Comparison of ENCODE assay signal across 32 cellular contexts in the genomic region with DNA sequence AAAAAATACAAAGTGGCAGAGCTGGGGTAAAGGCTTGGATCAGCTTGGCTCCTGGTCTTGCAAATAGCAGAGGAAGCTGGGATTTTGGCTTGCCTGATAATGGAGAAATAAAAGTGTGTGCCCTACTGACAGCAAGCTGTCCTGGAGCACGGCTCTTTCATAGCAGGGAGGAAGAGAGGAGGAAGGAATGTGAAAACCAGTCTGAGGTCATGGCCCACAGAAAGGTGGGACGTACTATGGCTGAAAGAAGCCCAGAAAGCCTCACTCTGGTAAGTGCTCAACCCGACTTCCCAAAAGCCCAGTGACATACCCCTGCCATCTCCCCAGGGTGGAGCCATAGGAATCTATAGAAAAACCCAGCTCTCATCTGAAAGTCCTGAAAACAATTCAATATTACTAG.
A peak's percentile ranks its signal among the peaks of the same experiment; 100 is the strongest.
DNase-seq lines count a peak whose midpoint lies in the region; ATAC-seq, FAIRE-seq and TF ChIP-seq lines count a peak whose summit lies in the region.
"Had no signal": no experiment of that assay in that cellular context is flagged by ENCODE, and none has a peak within 500 bp of the region (broad histone marks: within the 10 kb centered on the region; RNA-seq: fewer than 3 reads in every experiment).

No MANE protein-coding gene starts in this region.

- no peak for TF ChIP-seq RAD21 in H1 (IDR thresholded peaks at IDR 0.05 in 1 of 2, conservative IDR thresholded peaks at IDR 0.05 in 1 of 2; ENCODE audit: low read depth in 2 of 2, low read length in 2 of 2)

- TF ChIP-seq POLR2A in H1 (IDR thresholded peaks at IDR 0.05; ENCODE audit: control extremely low read depth in 1 of 2, low read depth in 2 of 2, low read length in 2 of 2) (no peak), thyroid gland (IDR thresholded peaks at IDR 0.05) (no peak)

- H3K79me2 ChIP-seq in H1 (ENCODE audit: control insufficient read depth in 1 of 2, insufficient read depth in 2 of 2, low read length in 2 of 2): no peaks in the 10 kb centered on the region
- H3K79me2 ChIP-seq: parathyroid adenoma had no signal

- H2AK5ac ChIP-seq in H1 (ENCODE audit: low read depth, low read length): no peak overlapping the region

- FAIRE-seq in H1 (lab: Jason Lieb, UNC): no peak
- FAIRE-seq: kidney had no signal

- no peak overlapping the region for H2BK20ac ChIP-seq in H1 (ENCODE audit: low read length)

- no peak overlapping the region for H2BK120ac ChIP-seq in H1 (replicated peaks; ENCODE audit: low read depth, low read length)

- ATAC-seq in T-helper 17 cell (no peak), HG03159 (IDR thresholded peaks at IDR 0.05; ENCODE audit: unreplicated experiment) (no peak)
- ATAC-seq: effector memory CD8-positive, alpha-beta T cell; HCT116; natural killer cell; stimulated activated naive CD8-positive, alpha-beta T cell treated with anti-CD3 and anti-CD28 coated beads, Interleukin-15, amount 100 ng/mL, for 72 hours; T-cell had no signal

- no peak overlapping the region for H2BK12ac ChIP-seq in H1 (ENCODE audit: low read depth, low read length)

- H3K79me1 ChIP-seq in H1 (ENCODE audit: low read depth, low read length): no peaks in the 10 kb centered on the region

- H3K23me2 ChIP-seq in H1 (ENCODE audit: low read depth, low read length): no peaks in the 10 kb centered on the region

- TF ChIP-seq EP300 in H1 (IDR thresholded peaks at IDR 0.05; ENCODE audit: borderline replicate concordance in 1 of 2, low read depth in 2 of 2, low read length in 2 of 2): no peak

- H3K36me3 Mint-ChIP-seq in T-helper 17 cell (ENCODE audit: low read depth): no peaks in the 10 kb centered on the region
- H3K36me3 Mint-ChIP-seq: activated naive CD8-positive, alpha-beta T cell treated with anti-CD3 and anti-CD28 coated beads, Interleukin-2, amount 10 ng/mL, durations not matched to agents 7 days and 5 days; natural killer cell; T-cell had no signal

- no peak overlapping the region for H2BK5ac ChIP-seq in H1 (ENCODE audit: low read depth, low read length)

- H3K4me3 ChIP-seq in H1 (ENCODE audit: extremely low read depth in 1 of 4, insufficient read depth in 2 of 4, low read depth in 3 of 4, low read length in 4 of 4): no peak overlapping the region
- H3K4me3 ChIP-seq in muscle layer of colon (ENCODE audit: low read depth in 1 of 2, low read length in 2 of 2): no peak overlapping the region
- H3K4me3 ChIP-seq in thyroid gland (replicated peaks in 1 of 3): no peak overlapping the region
- H3K4me3 ChIP-seq: right atrium auricular region, SJSA1, thoracic aorta, uterus had no signal

- no peaks in the 10 kb centered on the region for H3K27me3 ChIP-seq in H1 (replicated peaks in 1 of 4; ENCODE audit: control insufficient read depth in 3 of 4, extremely low read depth in 1 of 4, insufficient read depth in 3 of 4, low read length in 3 of 4)
- H3K27me3 ChIP-seq in muscle layer of colon (ENCODE audit: control insufficient read depth in 1 of 2, insufficient read depth in 2 of 2, low read length in 2 of 2): no peaks in the 10 kb centered on the region
- H3K27me3 ChIP-seq in thyroid gland: no peaks in the 10 kb centered on the region
- H3K27me3 ChIP-seq: right atrium auricular region, SJSA1, uterus had no signal

- H3K9ac ChIP-seq in H1 (replicated peaks in 1 of 4; ENCODE audit: extremely low read depth in 1 of 4, low read depth in 3 of 4, low read length in 3 of 4): no peak overlapping the region
- no peak overlapping the region for H3K9ac ChIP-seq in muscle layer of colon (ENCODE audit: low read length)
- H3K9ac ChIP-seq: parathyroid adenoma had no signal

- H3K9me3 ChIP-seq in H1 (ENCODE audit: insufficient read depth in 2 of 2, low read depth in 1 of 2, low read length in 1 of 2) (no peaks in the 10 kb centered on the region), muscle layer of colon (ENCODE audit: low read length) (no peaks in the 10 kb centered on the region), thyroid gland (no peaks in the 10 kb centered on the region), T-helper 17 cell (ENCODE audit: control insufficient read depth, low read length, poor library complexity, severe bottlenecking) (no peaks in the 10 kb centered on the region)
- H3K9me3 ChIP-seq: right atrium auricular region, SJSA1, thoracic aorta, uterus had no signal

- POLR2A ChIA-PET in H1 (lab: Charles Lee; ENCODE audit: partially characterized antibody): no interaction called here

- CTCF ChIA-PET in H1 (lab: Charles Lee; ENCODE audit: partially characterized antibody): interaction anchor here (0.8 to 5.3 kb wide), 9 partner anchors 10 to 1020 kb away, joined by 3 to 34 read pairs (median 11); no protein-coding TSS in a partner anchor

- 77% methylated on average over 3 of the region's 3 CpGs; no CpG with 5 or more reads in 1 of the 2 experiments for WGBS in H1 (ENCODE audit: extremely low coverage in 1 of 2, insufficient coverage in 1 of 2, insufficient read length in 1 of 2, insufficient replicate concordance in 2 of 2, low coverage in 1 of 2, low lambda C conversion rate in 2 of 2, missing lambda C conversion rate in 1 of 2), 2 experiments
- 80 to 89% methylated on average over 3 of the region's 3 CpGs for WGBS in thyroid gland, 2 donors

- H3K14ac ChIP-seq in H1 (ENCODE audit: insufficient read length): no peak overlapping the region

- TF ChIP-seq CTCF in H1 (IDR thresholded peaks at IDR 0.05; ENCODE audit: control extremely low read depth in 1 of 3, insufficient read depth in 1 of 3, low read depth in 1 of 3, low read length in 3 of 3) (no peak), thyroid gland (IDR thresholded peaks at IDR 0.05) (no peak)

- peaks cover 21% of the 10 kb centered on the region for H3K27me3 Mint-ChIP-seq in T-helper 17 cell
- H3K27me3 Mint-ChIP-seq: activated B cell treated with CpG ODN at 0.5 μM for 24 hours; activated CD4-positive, alpha-beta T cell treated with anti-CD3 and anti-CD28 coated beads, Interleukin-2, amount 10 ng/mL, durations not matched to agents 7 days and 5 days; activated naive CD8-positive, alpha-beta T cell treated with anti-CD3 and anti-CD28 coated beads, Interleukin-2, amount 10 ng/mL, durations not matched to agents 7 days and 5 days had no signal

- no peak overlapping the region for H4K8ac ChIP-seq in H1 (ENCODE audit: extremely low read depth, insufficient read depth, low read length)

- H3K4me1 ChIP-seq in H1 (replicated peaks in 1 of 4; ENCODE audit: control insufficient read depth in 3 of 4, insufficient read depth in 4 of 4, low read length in 3 of 4): peaks cover 0 to 6% (median 1%) of the 10 kb centered on the region in 4 experiments; a peak in 4 of 7 replicates
- peaks cover 26% of the 10 kb centered on the region for H3K4me1 ChIP-seq in muscle layer of colon (ENCODE audit: insufficient read depth, low read length)
- H3K4me1 ChIP-seq in thyroid gland: peaks cover 38 to 46% of the 10 kb centered on the region in 2 donors
- H3K4me1 ChIP-seq: parathyroid adenoma, right atrium auricular region, uterus had no signal

- H3K27ac Mint-ChIP-seq in T-helper 17 cell: no peak overlapping the region
- H3K27ac Mint-ChIP-seq: activated B cell treated with CpG ODN at 0.5 μM for 24 hours; activated CD4-positive, alpha-beta T cell treated with anti-CD3 and anti-CD28 coated beads, Interleukin-2, amount 10 ng/mL, durations not matched to agents 7 days and 5 days; activated naive CD8-positive, alpha-beta T cell treated with anti-CD3 and anti-CD28 coated beads, Interleukin-2, amount 10 ng/mL, durations not matched to agents 7 days and 5 days; effector memory CD8-positive, alpha-beta T cell; natural killer cell; stimulated activated naive CD8-positive, alpha-beta T cell treated with anti-CD3 and anti-CD28 coated beads, Interleukin-15, amount 100 ng/mL, for 72 hours; T-cell had no signal

- no peak overlapping the region for H3K4ac ChIP-seq in H1 (replicated peaks; ENCODE audit: insufficient read length, low read depth, low read length)

- H3K36me3 ChIP-seq in H1 (ENCODE audit: control insufficient read depth in 2 of 4, insufficient read depth in 4 of 4, low read length in 3 of 4) (no peaks in the 10 kb centered on the region), muscle layer of colon (ENCODE audit: insufficient read depth, low read length) (no peaks in the 10 kb centered on the region), thyroid gland (no peaks in the 10 kb centered on the region)
- H3K36me3 ChIP-seq: right atrium auricular region, SJSA1, thoracic aorta, uterus had no signal

- H2AFZ ChIP-seq in H1 (ENCODE audit: low read length): peak overlapping the region; percentile 23; the same call in 1 of the 2 replicates
- H2AFZ ChIP-seq: parathyroid adenoma had no signal

- H3K23ac ChIP-seq in H1 (ENCODE audit: insufficient read length): no peak overlapping the region

- no peaks in the 10 kb centered on the region for H3K4me1 Mint-ChIP-seq in T-helper 17 cell
- H3K4me1 Mint-ChIP-seq: activated B cell treated with CpG ODN at 0.5 μM for 24 hours; activated CD4-positive, alpha-beta T cell treated with anti-CD3 and anti-CD28 coated beads, Interleukin-2, amount 10 ng/mL, durations not matched to agents 7 days and 5 days; activated naive CD8-positive, alpha-beta T cell treated with anti-CD3 and anti-CD28 coated beads, Interleukin-2, amount 10 ng/mL, durations not matched to agents 7 days and 5 days; natural killer cell; stimulated activated naive CD8-positive, alpha-beta T cell treated with anti-CD3 and anti-CD28 coated beads, Interleukin-15, amount 100 ng/mL, for 72 hours; T-cell had no signal

- no peak overlapping the region for H3K4me2 ChIP-seq in H1 (ENCODE audit: insufficient read depth in 1 of 2, low read depth in 2 of 2, low read length in 2 of 2)

- no peak overlapping the region for H4K5ac ChIP-seq in H1 (ENCODE audit: insufficient read length, low read depth, low read length)

- no peaks in the 10 kb centered on the region for H4K20me1 ChIP-seq in H1 (replicated peaks in 1 of 2; ENCODE audit: control insufficient read depth in 1 of 2, insufficient read depth in 2 of 2, low read length in 2 of 2)

- H3K18ac ChIP-seq in H1 (ENCODE audit: extremely low read depth, low read length): no peak overlapping the region

- H2BK15ac ChIP-seq in H1 (ENCODE audit: low read length): no peak overlapping the region

- H3K56ac ChIP-seq in H1 (replicated peaks; ENCODE audit: insufficient read length, low read depth, low read length): no peak overlapping the region

- H4K91ac ChIP-seq in H1 (replicated peaks; ENCODE audit: insufficient read length, low read length): no peak overlapping the region

- DNase-seq in M059J (ENCODE audit: low read depth) (peak; percentile 23), H1 (ENCODE audit: low read depth in 1 of 2, low spot score in 2 of 2) (no peak), thyroid gland (no peak), ureter (ENCODE audit: low spot score) (no peak), T-helper 17 cell (no peak)
- DNase-seq: activated B cell treated with CpG ODN at 0.5 μM for 24 hours; activated CD4-positive, alpha-beta T cell treated with anti-CD3 and anti-CD28 coated beads, Interleukin-2, amount 10 ng/mL, durations not matched to agents 7 days and 5 days; activated gamma-delta T cell treated with Interleukin-2 at 50 U/mL for 16 hours; activated naive CD8-positive, alpha-beta T cell treated with anti-CD3 and anti-CD28 coated beads, Interleukin-2, amount 10 ng/mL, durations not matched to agents 7 days and 5 days; activated T-cell treated with anti-CD3 and anti-CD28 coated beads, Interleukin-2, amount 50 U/mL, for 1 hour; aorta; COR-L47; effector memory CD8-positive, alpha-beta T cell; erythroblast; GDM1; kidney; natural killer cell; NCI-H1048; NCI-H446 treated with DMSO at 0.1 percent for 48 hours; NCI-H774; stimulated activated CD4-positive, alpha-beta T cell treated with anti-CD3 and anti-CD28 coated beads, Interleukin-12 subunit alpha, Interleukin-12 subunit beta, amount 100 ng/mL, for 4 hours; stimulated activated CD4-positive, alpha-beta T cell treated with anti-CD3 and anti-CD28 coated beads, Interleukin-2, amount 100 ng/mL, for 48 hours; stimulated activated naive CD8-positive, alpha-beta T cell treated with anti-CD3 and anti-CD28 coated beads, Interleukin-15, amount 100 ng/mL, for 72 hours; T-cell; uterus had no signal

- H3K4me3 Mint-ChIP-seq in T-helper 17 cell: no peak overlapping the region
- H3K4me3 Mint-ChIP-seq: activated B cell treated with CpG ODN at 0.5 μM for 24 hours; activated CD4-positive, alpha-beta T cell treated with anti-CD3 and anti-CD28 coated beads, Interleukin-2, amount 10 ng/mL, durations not matched to agents 7 days and 5 days; activated naive CD8-positive, alpha-beta T cell treated with anti-CD3 and anti-CD28 coated beads, Interleukin-2, amount 10 ng/mL, durations not matched to agents 7 days and 5 days; effector memory CD8-positive, alpha-beta T cell; natural killer cell; stimulated activated naive CD8-positive, alpha-beta T cell treated with anti-CD3 and anti-CD28 coated beads, Interleukin-15, amount 100 ng/mL, for 72 hours; T-cell had no signal

- intact Hi-C loops in thyroid gland (cut with DNase I): no loop called here

- H3K27ac ChIP-seq in H1 (ENCODE audit: low read depth, low read length) (no peak overlapping the region), muscle layer of colon (ENCODE audit: low read depth, low read length) (peak overlapping the region; percentile 70), thyroid gland (peak overlapping the region; percentile 25 to 85 (median 73))
- H3K27ac ChIP-seq: parathyroid adenoma, right atrium auricular region, SJSA1, thoracic aorta, uterus had no signal
